ENCODE assay signal across 8 cellular contexts in genomic region chr3:99901200-99901926, GRCh38.
A peak's percentile ranks its signal among the peaks of the same experiment; 100 is the strongest.
DNase-seq lines count a peak whose midpoint lies in the region; ATAC-seq and TF ChIP-seq lines count a peak whose summit lies in the region.

No MANE protein-coding gene starts in this region.

- peak; percentile 62 for ATAC-seq in omental fat pad (ENCODE audit: low FRiP score)

- 89 to 95% methylated on average over 3 to 5 of the region's 6 CpGs for WGBS in endodermal cell (ENCODE audit: insufficient coverage in 1 of 2, insufficient read length in 1 of 2), 2 experiments

- no peaks in the 10 kb centered on the region for H3K36me3 Mint-ChIP-seq in endodermal cell (ENCODE audit: low read depth)
- H3K36me3 Mint-ChIP-seq in glutamatergic neuron (ENCODE audit: unreplicated experiment), result no peaks in the 10 kb centered on the region

- no peak overlapping the region for H3K9ac ChIP-seq in endodermal cell (ENCODE audit: extremely low read depth, low read length, poor library complexity, severe bottlenecking)

- no peaks in the 10 kb centered on the region for H3K9me3 ChIP-seq in endodermal cell (ENCODE audit: control insufficient read depth, low read length)

- H3K27ac ChIP-seq in endodermal cell (ENCODE audit: low read depth, low read length), result no peak overlapping the region

- H3K4me3 Mint-ChIP-seq in endodermal cell (no peak overlapping the region), glutamatergic neuron (ENCODE audit: unreplicated experiment) (no peak overlapping the region)

- H3K27me3 Mint-ChIP-seq in endodermal cell (ENCODE audit: insufficient read depth) (no peaks in the 10 kb centered on the region), glutamatergic neuron (ENCODE audit: unreplicated experiment) (peaks cover 2% of the 10 kb centered on the region)

- H3K27ac Mint-ChIP-seq in endodermal cell, result peak overlapping the region; percentile 2
- no peak overlapping the region for H3K27ac Mint-ChIP-seq in glutamatergic neuron (ENCODE audit: unreplicated experiment)

- no peaks in the 10 kb centered on the region for H3K4me1 ChIP-seq in endodermal cell (ENCODE audit: control insufficient read depth, insufficient read depth, low read length)

- DNase-seq in EL (peak; percentile 91), NCI-H2227 (lab: John Stamatoyannopoulos, UW; ENCODE audit: unreplicated experiment) (peak; percentile 59), endodermal cell (no peak), omental fat pad (ENCODE audit: low spot score) (no peak), NCI-H510A treated with DMSO at 0.1 percent for 48 hours (lab: John Stamatoyannopoulos, UW) (no peak), glutamatergic neuron (no peak), NCI-H128 (lab: John Stamatoyannopoulos, UW; ENCODE audit: unreplicated experiment) (no peak)
- no peak for DNase-seq in activated CD8-positive, alpha-beta memory T cell treated with anti-CD3 and anti-CD28 coated beads, Interleukin-2, amount 50 U/mL, for 48 hours

- H3K4me1 Mint-ChIP-seq in endodermal cell (peaks cover under 1% of the 10 kb centered on the region), glutamatergic neuron (ENCODE audit: low read depth, unreplicated experiment) (peaks cover 3% of the 10 kb centered on the region)

- TF ChIP-seq CTCF in endodermal cell (conservative IDR thresholded peaks at IDR 0.05) (no peak), omental fat pad (IDR thresholded peaks at IDR 0.05) (no peak), glutamatergic neuron (IDR thresholded peaks at IDR 0.05; ENCODE audit: partially characterized antibody, unreplicated experiment) (no peak)

- no peak overlapping the region for H3K4me3 ChIP-seq in endodermal cell (ENCODE audit: low read length)

- no peaks in the 10 kb centered on the region for H3K9me3 Mint-ChIP-seq in endodermal cell
- H3K9me3 Mint-ChIP-seq in glutamatergic neuron (ENCODE audit: unreplicated experiment), result no peaks in the 10 kb centered on the region

- no peaks in the 10 kb centered on the region for H3K36me3 ChIP-seq in endodermal cell (ENCODE audit: control insufficient read depth, insufficient read depth, low read length)

- no peaks in the 10 kb centered on the region for H3K27me3 ChIP-seq in endodermal cell (ENCODE audit: control insufficient read depth, insufficient read depth, low read length, poor library complexity, severe bottlenecking)

Comparison
In these comparisons a context has a peak if more than half of its experiments do, and no peak if none do; other contexts are left out.
1. DNase-seq: peak in EL (single experiment) and NCI-H2227 (single experiment); none in endodermal cell (single experiment), omental fat pad (single experiment), NCI-H510A treated with DMSO at 0.1 percent for 48 hours (single experiment), glutamatergic neuron (single experiment), NCI-H128 (single experiment) and activated CD8-positive, alpha-beta memory T cell treated with anti-CD3 and anti-CD28 coated beads, Interleukin-2, amount 50 U/mL, for 48 hours (single experiment).